1 cellular context compared by ENCODE assay signal in the genomic region with DNA sequence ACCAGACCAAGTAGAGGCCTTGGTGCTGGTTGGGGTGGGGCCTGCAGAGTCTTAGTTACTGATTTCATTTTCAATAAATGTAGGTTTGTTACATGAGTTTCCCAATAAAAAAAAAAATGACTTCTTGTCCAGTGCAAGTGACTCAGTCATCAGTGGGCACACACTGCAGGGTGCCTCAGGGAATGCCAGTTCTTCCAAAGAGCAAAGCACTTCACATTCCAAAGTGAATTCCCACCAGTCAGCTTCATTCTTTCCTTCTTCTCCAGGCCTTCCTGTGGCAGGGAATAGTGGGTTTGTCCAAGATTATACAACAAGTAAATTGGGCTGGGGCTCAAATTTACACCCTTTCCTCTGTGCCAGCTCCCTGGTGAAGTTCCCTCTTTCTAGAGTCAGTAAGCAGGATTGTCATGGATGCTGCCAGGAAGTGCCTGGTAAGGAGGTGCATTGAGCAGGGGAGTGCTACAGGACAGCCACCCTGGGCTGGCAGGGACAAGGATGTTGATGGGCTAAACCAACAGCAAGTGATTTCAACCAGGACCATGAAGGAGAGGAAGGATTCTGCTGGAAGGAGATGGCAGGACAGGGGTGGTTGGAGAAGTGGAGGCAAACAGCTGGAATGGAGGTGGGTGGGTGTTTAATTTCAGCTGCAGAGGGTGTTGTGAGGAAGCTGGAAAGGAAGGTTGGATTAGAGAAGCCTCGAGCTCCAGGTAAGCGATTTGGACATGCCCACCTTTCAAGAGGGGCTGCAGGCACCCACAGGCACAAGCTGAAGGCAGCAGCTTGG.
TF ChIP-seq lines count a peak whose summit lies in the region.

No MANE protein-coding gene starts in this region.

TF ChIP-seq in SK-N-SH, 30 proteins besides CTCF, POLR2A, EP300 and RAD21:
- no peak for TF ChIP-seq SMC3 (IDR thresholded peaks at IDR 0.05; ENCODE audit: low read depth, low read length)
- TF ChIP-seq RCOR1 (IDR thresholded peaks at IDR 0.05; ENCODE audit: low read length) = no peak
- TF ChIP-seq JUND (IDR thresholded peaks at IDR 0.05) = no peak
- TF ChIP-seq IRF3 (IDR thresholded peaks at IDR 0.05; ENCODE audit: low read depth, low read length) = no peak
- no peak for TF ChIP-seq MEF2A (IDR thresholded peaks at IDR 0.05; ENCODE audit: borderline replicate concordance, low read depth)
- TF ChIP-seq YY1 (IDR thresholded peaks at IDR 0.05; ENCODE audit: low read depth) = no peak
- no peak for TF ChIP-seq RFX5 (IDR thresholded peaks at IDR 0.05; ENCODE audit: low read length)
- TF ChIP-seq TAF1 (IDR thresholded peaks at IDR 0.05; ENCODE audit: borderline replicate concordance, low read depth, low read length) = no peak
- TF ChIP-seq PBX3 (IDR thresholded peaks at IDR 0.05) = no peak
- TF ChIP-seq ELF1 (IDR thresholded peaks at IDR 0.05) = no peak
- TF ChIP-seq CHD2 (IDR thresholded peaks at IDR 0.05; ENCODE audit: low read length, partially characterized antibody) = no peak
- TF ChIP-seq NFIC (IDR thresholded peaks at IDR 0.05; ENCODE audit: borderline replicate concordance) = no peak
- no peak for TF ChIP-seq ZBTB33 (IDR thresholded peaks at IDR 0.05; ENCODE audit: borderline replicate concordance, low read depth)
- no peak for TF ChIP-seq NRF1 (IDR thresholded peaks at IDR 0.05; ENCODE audit: low read depth, low read length)
